In the genomic region with DNA sequence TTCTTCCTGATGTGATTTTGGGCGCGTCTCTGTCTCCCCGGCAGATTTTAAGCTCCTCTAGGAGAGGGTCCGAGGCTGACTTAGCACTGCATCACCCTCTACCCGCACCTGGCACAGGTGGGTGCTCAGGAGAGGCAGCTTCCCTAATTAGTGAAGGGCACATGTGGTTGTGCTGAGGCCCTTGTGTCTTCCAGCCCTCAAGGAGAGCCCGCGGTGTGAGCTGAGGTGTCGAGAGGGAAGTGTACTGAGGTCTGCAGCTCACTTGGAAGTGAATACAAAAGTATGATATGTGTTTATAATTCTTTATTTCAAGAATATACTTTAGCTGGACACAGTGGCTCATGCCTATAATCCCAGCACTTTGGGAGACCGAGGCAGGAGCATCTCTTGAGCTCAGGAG, we compare ENCODE assay signal across 9 cellular contexts. TPM values are rescaled to one million over a fixed set of nuclear protein-coding genes. Genes with fewer than 3 reads are reported as not detected.
"Had no signal": no experiment of that assay in that cellular context is flagged by ENCODE, and none has a peak within 500 bp of the region (broad histone marks: within the 10 kb centered on the region; RNA-seq: fewer than 3 reads in every experiment).

No MANE protein-coding gene starts in this region.

- H3K4me3 ChIP-seq: GM23338, HAP-1, K562 had no signal

- H3K9me3 Mint-ChIP-seq: GM23338, HFFc6 had no signal

- H3K4me1 ChIP-seq: HAP-1 had no signal

- H3K27ac Mint-ChIP-seq: GM23338, HFFc6 had no signal

- H3K4me2 ChIP-seq: GM23338 had no signal

- ATAC-seq: GM23338, HCT116, K562 had no signal

- H3K9me3 ChIP-seq: HAP-1 had no signal

- H2AFZ ChIP-seq: GM23338 had no signal

- H3K4me3 Mint-ChIP-seq: GM23338, HFFc6 had no signal

- DNase-seq: H7, HFFc6, IMR-90, KG1 had no signal

- H3K36me3 ChIP-seq: HAP-1 had no signal

RNA-seq across cellular contexts. Expression of a gene that starts 20.4 kb away (rescaled TPM):
- total RNA-seq: HT-29 had no signal
- polyA plus RNA-seq: K562 had no signal
